8 cellular contexts compared by ENCODE assay signal in genomic region chr14:22829661-22830328, GRCh38.
DNase-seq lines count a peak whose midpoint lies in the region; ATAC-seq and TF ChIP-seq lines count a peak whose summit lies in the region.

Gene MRPL52, plus strand, starts transcription at chr14:22829887. Its CDS starts 26 bp downstream, at chr14:22829913.

- peak; percentile 91 for ATAC-seq in GM19023 (IDR thresholded peaks at IDR 0.05; ENCODE audit: unreplicated experiment)
- ATAC-seq in HG03280 (IDR thresholded peaks at IDR 0.05; ENCODE audit: unreplicated experiment) = peak; percentile 88

- DNase-seq in AG09309 (ENCODE audit: low read depth) = no peak
- DNase-seq in NCI-H446 (lab: John Stamatoyannopoulos, UW) = peak; percentile 82 to 96
- DNase-seq in activated CD4-positive, CD25-positive, alpha-beta regulatory T cell treated with anti-CD3 and anti-CD28 coated beads, Interleukin-2, amount 50 U/mL, for 72 hours = peak; percentile 79
- DNase-seq in cerebellar nuclear complex (lab: John Stamatoyannopoulos, UW) = peak; percentile 54 to 60
- DNase-seq in kidney glomerular epithelial cell (lab: John Stamatoyannopoulos, UW) = peak; percentile 88
- peak; percentile 67 to 75 for DNase-seq in stimulated activated CD4-positive, alpha-beta T cell treated with anti-CD3 and anti-CD28 coated beads, Interleukin-1b, Interleukin-23, amount 100 ng/mL, for 1 hour (ENCODE audit: low read depth in 2 of 2)

- no peak for TF ChIP-seq CTCF in AG09309 (IDR thresholded peaks at IDR 0.05; ENCODE audit: control insufficient read depth, insufficient read depth, low read depth, low read length, missing control alignments)

- peak within 1 kb of the TSS; percentile 60 for H3K4me3 ChIP-seq in AG09309 (ENCODE audit: control insufficient read depth, low read depth, low read length)
